In the genomic region with DNA sequence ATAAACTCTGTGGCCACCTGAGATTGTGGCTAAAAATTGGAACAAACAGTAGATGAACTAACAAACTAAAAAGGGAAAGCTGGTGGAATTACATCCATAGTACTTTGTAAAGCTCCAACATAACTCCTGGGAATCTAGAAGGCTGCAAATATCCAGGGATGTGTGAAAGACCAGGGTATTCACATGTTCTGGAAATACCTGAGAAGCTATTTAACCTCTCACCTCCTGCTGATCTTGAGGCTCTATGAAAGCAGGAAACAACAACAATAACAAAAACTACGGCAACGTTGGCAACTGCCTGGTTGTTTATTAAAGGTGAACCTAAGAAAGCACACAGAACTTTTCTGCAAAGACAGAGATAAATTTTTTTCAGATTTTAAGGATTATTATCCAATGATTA, we compare ENCODE assay signal across 19 cellular contexts.
DNase-seq lines count a peak whose midpoint lies in the region; ATAC-seq and TF ChIP-seq lines count a peak whose summit lies in the region.
"Had no signal": no experiment of that assay in that cellular context is flagged by ENCODE, and none has a peak within 500 bp of the region (broad histone marks: within the 10 kb centered on the region; RNA-seq: fewer than 3 reads in every experiment).

No MANE protein-coding gene starts in this region.

- H3K9ac ChIP-seq in HUES64 (ENCODE audit: low read depth, low read length): no peak overlapping the region
- H3K9ac ChIP-seq in mesendoderm (ENCODE audit: low read length): no peak overlapping the region
- H3K9ac ChIP-seq: BLaER1 treated with 17β-estradiol and CSF1 and Interleukin-3, amounts not matched to agents 10 nM and 100 nM; SK-N-SH had no signal

- no peak overlapping the region for H3K4me3 Mint-ChIP-seq in endothelial cell (ENCODE audit: unreplicated experiment)
- H3K4me3 Mint-ChIP-seq: CD4-positive, alpha-beta T cell had no signal

- H3K4ac ChIP-seq in mesendoderm (ENCODE audit: low read depth, low read length): no peak overlapping the region

- DNase-seq in endothelial cell (ENCODE audit: low spot score) (no peak), mesendoderm (peak; percentile 77), left cardiac atrium (no peak), GM03348 (ENCODE audit: low spot score) (no peak), inferior parietal cortex (ENCODE audit: extremely low spot score) (no peak)
- no peak for DNase-seq in activated T-cell treated with anti-CD3 and anti-CD28 coated beads, Interleukin-2, amount 50 U/mL, for 48 hours
- DNase-seq: AML-193; CD4-positive, alpha-beta T cell; GOT3; KBM-7; NCI-H1105 treated with DMSO at 0.1 percent for 48 hours; NCI-H2029; NCI-H446 treated with DMSO at 0.1 percent for 48 hours; NCI-H526 treated with DMSO at 0.1 percent for 48 hours; PC-3; SK-N-SH had no signal

- H3K4me3 ChIP-seq in HUES64 (ENCODE audit: low read length) (no peak overlapping the region), mesendoderm (ENCODE audit: low read length) (no peak overlapping the region)
- H3K4me3 ChIP-seq: A549; BLaER1 treated with 17β-estradiol and CSF1 and Interleukin-3, amounts not matched to agents 10 nM and 100 nM had no signal

- H3K36me3 ChIP-seq in HUES64 (ENCODE audit: insufficient read depth, low read length) (no peaks in the 10 kb centered on the region), mesendoderm (ENCODE audit: control insufficient read depth, insufficient read depth, low read length) (no peaks in the 10 kb centered on the region)
- H3K36me3 ChIP-seq: BLaER1 treated with 17β-estradiol and CSF1 and Interleukin-3, amounts not matched to agents 10 nM and 100 nM had no signal

- no peak for TF ChIP-seq CTCF in endothelial cell (IDR thresholded peaks at IDR 0.05; ENCODE audit: unreplicated experiment)

- no peaks in the 10 kb centered on the region for H3K36me3 Mint-ChIP-seq in endothelial cell (ENCODE audit: low read depth, unreplicated experiment)

- H3K27me3 ChIP-seq in HUES64 (ENCODE audit: insufficient read depth, low read length) (no peaks in the 10 kb centered on the region), mesendoderm (ENCODE audit: insufficient read depth, low read length, poor library complexity) (no peaks in the 10 kb centered on the region)
- H3K27me3 ChIP-seq: BLaER1 treated with 17β-estradiol and CSF1 and Interleukin-3, amounts not matched to agents 10 nM and 100 nM had no signal

- peaks cover 7% of the 10 kb centered on the region for H3K4me1 Mint-ChIP-seq in endothelial cell (ENCODE audit: unreplicated experiment)

- intact Hi-C loops in left cardiac atrium (cut with DNase I): no loop called here

- no peak overlapping the region for H2AK5ac ChIP-seq in mesendoderm (ENCODE audit: low read length)

- H3K9me3 Mint-ChIP-seq in endothelial cell (ENCODE audit: unreplicated experiment): no peaks in the 10 kb centered on the region
- H3K9me3 Mint-ChIP-seq: CD4-positive, alpha-beta T cell had no signal

- no peaks in the 10 kb centered on the region for H3K79me2 ChIP-seq in mesendoderm (ENCODE audit: control insufficient read depth, insufficient read depth, low read length)

- H3K4me1 ChIP-seq in HUES64 (ENCODE audit: insufficient read depth, low read length) (peaks cover 22% of the 10 kb centered on the region), mesendoderm (ENCODE audit: control insufficient read depth, low read depth, low read length) (peaks cover 1% of the 10 kb centered on the region)
- H3K4me1 ChIP-seq: A549; BLaER1 treated with 17β-estradiol and CSF1 and Interleukin-3, amounts not matched to agents 10 nM and 100 nM had no signal

- H2BK120ac ChIP-seq in mesendoderm (ENCODE audit: low read depth, low read length): no peak overlapping the region

- H3K27me3 Mint-ChIP-seq in endothelial cell (ENCODE audit: unreplicated experiment): no peaks in the 10 kb centered on the region
- H3K27me3 Mint-ChIP-seq: CD4-positive, alpha-beta T cell had no signal

- no peak overlapping the region for H3K56ac ChIP-seq in mesendoderm (ENCODE audit: low read length)

- no peaks in the 10 kb centered on the region for H3K9me3 ChIP-seq in HUES64 (ENCODE audit: insufficient read depth, low read depth, low read length)
- H3K9me3 ChIP-seq: A549; BLaER1 treated with 17β-estradiol and CSF1 and Interleukin-3, amounts not matched to agents 10 nM and 100 nM; SK-N-SH had no signal

- no peak overlapping the region for H2BK15ac ChIP-seq in mesendoderm (replicated peaks; ENCODE audit: low read depth)

- peak overlapping the region; percentile 26 for H3K27ac Mint-ChIP-seq in endothelial cell (ENCODE audit: unreplicated experiment)
- H3K27ac Mint-ChIP-seq: CD4-positive, alpha-beta T cell had no signal

- H4K8ac ChIP-seq in mesendoderm (ENCODE audit: low read depth, low read length): no peak overlapping the region

- ATAC-seq in left cardiac atrium: no peak
- ATAC-seq: A549, PC-3 had no signal

- no peak overlapping the region for H4K5ac ChIP-seq in mesendoderm (ENCODE audit: low read length)

- H3K4me2 ChIP-seq in mesendoderm (ENCODE audit: low read length): no peak overlapping the region
- H3K4me2 ChIP-seq: A549; BLaER1 treated with 17β-estradiol and CSF1 and Interleukin-3, amounts not matched to agents 10 nM and 100 nM; SK-N-SH had no signal

- H3K23ac ChIP-seq in mesendoderm (ENCODE audit: low read length): no peak overlapping the region

- no peak overlapping the region for H3K18ac ChIP-seq in mesendoderm (ENCODE audit: low read length)

- H3K27ac ChIP-seq in HUES64 (ENCODE audit: low read depth, low read length) (0 out of 2 replicates have a peak overlapping the region, but pooled peaks have one; percentile 1), mesendoderm (ENCODE audit: low read depth, low read length) (no peak overlapping the region)
- H3K27ac ChIP-seq: A549; BLaER1 treated with 17β-estradiol and CSF1 and Interleukin-3, amounts not matched to agents 10 nM and 100 nM had no signal

- no peaks in the 10 kb centered on the region for H3K79me1 ChIP-seq in mesendoderm (ENCODE audit: low read length)

- no peak overlapping the region for H2BK5ac ChIP-seq in mesendoderm (ENCODE audit: low read length)

- 25% methylated on average over 2 of the region's 2 CpGs for WGBS in HUES64
- no CpG with 5 or more reads among the region's 2 CpGs for WGBS in mesendoderm (ENCODE audit: extremely low coverage, insufficient coverage, low lambda C conversion rate)
